In genomic region chr6:16706029-16706428, GRCh38 we compare ENCODE assay signal across 19 cellular contexts. TPM values are rescaled to one million over a fixed set of nuclear protein-coding genes. Genes with fewer than 3 reads are reported as not detected.
DNase-seq lines count a peak whose midpoint lies in the region; ATAC-seq, FAIRE-seq and TF ChIP-seq lines count a peak whose summit lies in the region.
"Had no signal": no experiment of that assay in that cellular context is flagged by ENCODE, and none has a peak within 500 bp of the region (broad histone marks: within the 10 kb centered on the region; RNA-seq: fewer than 3 reads in every experiment).

No MANE protein-coding gene starts in this region.

- POLR2A ChIA-PET in CD4-positive, alpha-beta memory T cell (lab: Charles Lee; ENCODE audit: partially characterized antibody), result no interaction called here
- POLR2A ChIA-PET in HEK293 (lab: Yijun Ruan, JAX) (no interaction called here), HepG2 (lab: Yijun Ruan, JAX) (no interaction called here)

- ATAC-seq in HepG2, result peak; percentile 74

- in situ Hi-C loops in mammary epithelial cell (cut with MboI; ENCODE audit: low sequenced_read_pairs in 2 of 2), result no loop called here
- in situ Hi-C loops in HepG2 (cut with HindIII; ENCODE audit: extremely low pct_ligation_motif_present, low pct_unique_long_range_greater_than_20kb), result no loop called here
- in situ Hi-C loops in HAP-1 (cut with MboI; ENCODE audit: low sequenced_read_pairs), result no loop called here

- no peak for FAIRE-seq in HepG2 (lab: Jason Lieb, UNC)
- FAIRE-seq: H1 had no signal

- no peak for TF ChIP-seq POLR2A in HepG2 (IDR thresholded peaks at IDR 0.05; ENCODE audit: insufficient read depth in 1 of 2, low read depth in 2 of 2, low read length in 2 of 2)

- peaks cover 3 to 6% of the 10 kb centered on the region in 2 donors for H3K36me3 Mint-ChIP-seq in CD4-positive, alpha-beta memory T cell

- H3K79me2 ChIP-seq in mammary epithelial cell (ENCODE audit: insufficient read depth, low read length), result peaks cover 7% of the 10 kb centered on the region
- peaks cover 66% of the 10 kb centered on the region for H3K79me2 ChIP-seq in HepG2 (ENCODE audit: insufficient read depth, low read length)

- peaks cover 43 to 79% (median 52%) of the 10 kb centered on the region in 4 donors for H3K4me1 Mint-ChIP-seq in CD4-positive, alpha-beta memory T cell

- H3K36me3 ChIP-seq in CD4-positive, alpha-beta memory T cell (ENCODE audit: insufficient read depth, low read length), result no peaks in the 10 kb centered on the region
- H3K36me3 ChIP-seq in HEK293 (ENCODE audit: control insufficient read depth in 2 of 2, insufficient read depth in 1 of 2, low read length in 2 of 2) (no peaks in the 10 kb centered on the region), mammary epithelial cell (ENCODE audit: insufficient read depth, low read length) (no peaks in the 10 kb centered on the region), HepG2 (replicated peaks in 1 of 2; ENCODE audit: control insufficient read depth in 1 of 2, insufficient read depth in 2 of 2, low read length in 2 of 2) (no peaks in the 10 kb centered on the region), HAP-1 (replicated peaks) (no peaks in the 10 kb centered on the region)
- H3K36me3 ChIP-seq: MG63, SJCRH30, upper lobe of right lung had no signal

- H3K27me3 Mint-ChIP-seq in CD4-positive, alpha-beta memory T cell, result no peaks in the 10 kb centered on the region

- BruUV-seq in mammary epithelial cell (replicated peaks; lab: Mats Ljungman, UMichigan) (no TSS peak), HepG2 (replicated peaks; lab: Mats Ljungman, UMichigan) (no TSS peak)

- WGBS in mammary epithelial cell (ENCODE audit: low coverage, missing lambda C conversion rate), result 64% methylated on average over 4 of the region's 4 CpGs
- 92% methylated on average over 4 of the region's 4 CpGs for WGBS in HepG2 (ENCODE audit: low lambda C conversion rate)

- H3K27me3 ChIP-seq in CD4-positive, alpha-beta memory T cell (ENCODE audit: insufficient read depth, low read length), result no peaks in the 10 kb centered on the region
- H3K27me3 ChIP-seq in mammary epithelial cell (ENCODE audit: insufficient read depth, low read length), result no peaks in the 10 kb centered on the region
- H3K27me3 ChIP-seq in HepG2 (ENCODE audit: control insufficient read depth in 1 of 2, insufficient read depth in 2 of 2, low read length in 2 of 2), result no peaks in the 10 kb centered on the region
- H3K27me3 ChIP-seq in HAP-1 (ENCODE audit: low read depth), result no peaks in the 10 kb centered on the region
- H3K27me3 ChIP-seq: MG63, SJCRH30, upper lobe of right lung had no signal

- no peak overlapping the region for H3K27ac ChIP-seq in CD4-positive, alpha-beta memory T cell (ENCODE audit: low read depth, low read length)
- H3K27ac ChIP-seq in HEK293 (ENCODE audit: extremely low read depth, low read depth, low read length) (no peak overlapping the region), mammary epithelial cell (ENCODE audit: insufficient read depth, low read depth, low read length) (peak overlapping the region; percentile 71), HepG2 (ENCODE audit: extremely low read length, insufficient read depth, low read length) (peak overlapping the region; percentile 1)
- H3K27ac ChIP-seq: parathyroid adenoma, SJCRH30, upper lobe of right lung had no signal

- peaks cover 55% of the 10 kb centered on the region for H3K4me1 ChIP-seq in CD4-positive, alpha-beta memory T cell (ENCODE audit: insufficient read depth, low read length)
- H3K4me1 ChIP-seq in HEK293 (ENCODE audit: control insufficient read depth, insufficient read depth, low read length) (peaks cover 11% of the 10 kb centered on the region), mammary epithelial cell (ENCODE audit: insufficient read depth, low read length) (peaks cover 48% of the 10 kb centered on the region), HepG2 (ENCODE audit: insufficient read depth, low read length) (peaks cover 41% of the 10 kb centered on the region), HAP-1 (no peaks in the 10 kb centered on the region)
- H3K4me1 ChIP-seq: Caco-2, SJCRH30 had no signal

- H4K20me1 ChIP-seq in mammary epithelial cell (ENCODE audit: insufficient read depth, low read length), result no peaks in the 10 kb centered on the region
- peaks cover 12% of the 10 kb centered on the region for H4K20me1 ChIP-seq in HepG2 (ENCODE audit: insufficient read depth, low read length)

- no peak for DNase-seq in CD4-positive, alpha-beta memory T cell
- DNase-seq in mammary epithelial cell (peak; percentile 83), HepG2 (ENCODE audit: low spot score) (no peak), MV-4-11 (lab: John Stamatoyannopoulos, UW) (no peak), COLO829 (ENCODE audit: low spot score) (no peak), GOT3 (lab: John Stamatoyannopoulos, UW) (no peak), HAP-1 (ENCODE audit: low spot score in 2 of 2) (no peak)
- DNase-seq: activated B cell treated with CpG ODN at 0.5 μM for 24 hours; Caco-2; endodermal cell; MG63; NCI-H146; NCI-H82; SJCRH30; stimulated activated CD4-positive, alpha-beta T cell treated with anti-CD3 and anti-CD28 coated beads, Interleukin-2, amount 100 ng/mL, for 24 hours had no signal

- peak overlapping the region; percentile 30 to 90 (median 78) for H3K27ac Mint-ChIP-seq in CD4-positive, alpha-beta memory T cell
- H3K27ac Mint-ChIP-seq: activated B cell treated with CpG ODN at 0.5 μM for 24 hours, endodermal cell had no signal

- TF ChIP-seq EP300 in HepG2 (IDR thresholded peaks at IDR 0.05; ENCODE audit: low read depth in 2 of 2, low read length in 2 of 2) (no peak), HepG2 (CRISPR knock-in tag; IDR thresholded peaks at IDR 0.05; ENCODE audit: borderline replicate concordance) (no peak)

- H3K4me3 Mint-ChIP-seq in CD4-positive, alpha-beta memory T cell, result peak overlapping the region in 7 of 8 donors; percentile 21 to 91 (median 55)
- H3K4me3 Mint-ChIP-seq: activated B cell treated with CpG ODN at 0.5 μM for 24 hours, endodermal cell had no signal

- no peak for TF ChIP-seq CTCF in HEK293 (tag by site-specific recombination; IDR thresholded peaks at IDR 0.05)
- no peak for TF ChIP-seq CTCF in mammary epithelial cell (conservative IDR thresholded peaks at IDR 0.05 in 1 of 2, IDR thresholded peaks at IDR 0.05 in 1 of 2; ENCODE audit: extremely low read depth in 1 of 2, insufficient read depth in 1 of 2, low read depth in 1 of 2, low read length in 2 of 2)
- TF ChIP-seq CTCF in HepG2 (CRISPR knock-in tag; IDR thresholded peaks at IDR 0.05), result no peak

- dilution Hi-C loops in mammary epithelial cell (cut with HindIII; ENCODE audit: low sequenced_read_pairs), result no loop called here

- H3K4me2 ChIP-seq in mammary epithelial cell (ENCODE audit: insufficient read depth, low read depth, low read length) (peak overlapping the region; percentile 45), HepG2 (ENCODE audit: low read depth, low read length) (no peak overlapping the region; the same call in 1 of the 2 replicates)

- H3K9ac ChIP-seq in mammary epithelial cell (ENCODE audit: insufficient read depth, low read length), result no peak overlapping the region
- H3K9ac ChIP-seq in HepG2 (ENCODE audit: insufficient read depth, low read depth, low read length), result no peak overlapping the region
- H3K9ac ChIP-seq: parathyroid adenoma had no signal

- no peak overlapping the region for H2AFZ ChIP-seq in mammary epithelial cell (ENCODE audit: low read depth, low read length)
- no peak overlapping the region for H2AFZ ChIP-seq in HepG2 (ENCODE audit: low read length)
- H2AFZ ChIP-seq: parathyroid adenoma had no signal

- TF ChIP-seq RAD21 in HepG2 (CRISPR knock-in tag; IDR thresholded peaks at IDR 0.05), result no peak

- CTCF ChIA-PET in CD4-positive, alpha-beta memory T cell (lab: Charles Lee; ENCODE audit: partially characterized antibody), result no interaction called here
- CTCF ChIA-PET in HEK293 (lab: Yijun Ruan, JAX) (interaction anchor here (0.6 kb wide), 1 partner anchor 80 kb away, joined by 3 read pairs; no protein-coding TSS in a partner anchor), mammary epithelial cell (lab: Charles Lee; ENCODE audit: low non-redundant PET) (interaction anchor here (0.5 kb wide), 1 partner anchor 192 kb away, joined by 3 read pairs; no protein-coding TSS in a partner anchor), HepG2 (lab: Yijun Ruan, JAX; ENCODE audit: low intra/inter-chr PET ratio, low total read pairs) (no interaction called here)

- no peaks in the 10 kb centered on the region for H3K9me3 ChIP-seq in CD4-positive, alpha-beta memory T cell (ENCODE audit: control insufficient read depth in 1 of 2, low read length in 2 of 2)
- H3K9me3 ChIP-seq in HEK293 (ENCODE audit: control insufficient read depth, insufficient read depth, low read depth, low read length) (no peaks in the 10 kb centered on the region), mammary epithelial cell (replicated peaks; ENCODE audit: insufficient read depth, low read length) (no peaks in the 10 kb centered on the region), HepG2 (ENCODE audit: low read length) (no peaks in the 10 kb centered on the region), HAP-1 (no peaks in the 10 kb centered on the region)
- H3K9me3 ChIP-seq: Caco-2, MG63, SJCRH30, upper lobe of right lung had no signal

- intact Hi-C loops in CD4-positive, alpha-beta memory T cell (cut with micrococcal nuclease), result no loop called here
- intact Hi-C loops in mammary epithelial cell (cut with micrococcal nuclease) (no loop called here), HepG2 (cut with micrococcal nuclease; ENCODE audit: unreplicated experiment) (no loop called here)

- H3K9me3 Mint-ChIP-seq in CD4-positive, alpha-beta memory T cell, result no peaks in the 10 kb centered on the region
- H3K9me3 Mint-ChIP-seq: activated B cell treated with CpG ODN at 0.5 μM for 24 hours had no signal

- no peak overlapping the region for H3K4me3 ChIP-seq in CD4-positive, alpha-beta memory T cell (ENCODE audit: low read length in 2 of 2)
- H3K4me3 ChIP-seq in HEK293 (ENCODE audit: low read depth, low read length) (no peak overlapping the region), mammary epithelial cell (replicated peaks in 1 of 3; ENCODE audit: insufficient read depth in 1 of 3, low read depth in 2 of 3, low read length in 3 of 3) (no peak overlapping the region), HepG2 (replicated peaks in 1 of 3; ENCODE audit: insufficient read depth in 1 of 3, low read depth in 2 of 3, low read length in 3 of 3) (no peak overlapping the region), HAP-1 (no peak overlapping the region)
- H3K4me3 ChIP-seq: MG63, SJCRH30, upper lobe of right lung had no signal

RNA-seq across cellular contexts. Expression of gene ATXN1, which starts 55.2 kb away (rescaled TPM):
- total RNA-seq in CD4-positive, alpha-beta memory T cell, result 10 to 100 TPM; 94.7 to 97.4 TPM
- 10 to 100 TPM; 10.5 to 19.1 TPM for polyA plus RNA-seq in CD4-positive, alpha-beta memory T cell
- 10 to 100 TPM; 18.5 to 34.3 TPM for total RNA-seq in mammary epithelial cell
- 7.1 TPM for polyA plus RNA-seq in mammary epithelial cell
- polyA minus RNA-seq in mammary epithelial cell, result 11.3 TPM
- total RNA-seq in HepG2 (2016; rRNA removed; fragmentation: Illumina TruSeq; extraction: Trizol), result 16.3 and 20.7 TPM in 2 replicates
- 21.4 and 22.2 TPM in 2 replicates for total RNA-seq in HepG2 (2016; cell fraction: cytosol; rRNA removed; fragmentation: Illumina TruSeq; extraction: Trizol; ENCODE audit: low read depth)
- 15.7 and 19.7 TPM in 2 replicates for total RNA-seq in HepG2 (2016; cell fraction: insoluble cytoplasmic fraction; rRNA removed; fragmentation: Illumina TruSeq; extraction: Trizol)
- 19.8 and 25.4 TPM in 2 replicates for total RNA-seq in HepG2 (2016; cell fraction: membrane; rRNA removed; fragmentation: Illumina TruSeq; extraction: Trizol)
- 49.6 and 54.8 TPM in 2 replicates for total RNA-seq in HepG2 (2016; cell fraction: nucleus; rRNA removed; fragmentation: Illumina TruSeq; extraction: Trizol)
- polyA plus RNA-seq in HepG2 (2011; rRNA removed), result 39.5 and 40.2 TPM in 2 replicates
- 18.2 and 19.6 TPM in 2 replicates for polyA plus RNA-seq in HepG2 (2011; cell fraction: cytosol; rRNA removed)
- 69.8 and 87.7 TPM in 2 replicates for polyA plus RNA-seq in HepG2 (2011; cell fraction: nucleus; rRNA removed)
- polyA plus RNA-seq in HepG2 (2012), result 20.4 and 28.6 TPM in 2 replicates
- polyA plus RNA-seq in HepG2 (2016; cell fraction: cytosol; fragmentation: Illumina TruSeq; extraction: Trizol; ENCODE audit: low read depth), result 2.6 and 3.3 TPM in 2 replicates
- 12.1 and 12.2 TPM in 2 replicates for polyA plus RNA-seq in HepG2 (2016; cell fraction: insoluble cytoplasmic fraction; fragmentation: Illumina TruSeq; extraction: Trizol; ENCODE audit: low read depth)
- polyA plus RNA-seq in HepG2 (2016; cell fraction: membrane; fragmentation: Illumina TruSeq; extraction: Trizol; ENCODE audit: low read depth), result 4.0 and 4.1 TPM in 2 replicates
- 18.8 TPM in 2 replicates for polyA plus RNA-seq in HepG2 (2016; cell fraction: nucleus; fragmentation: Illumina TruSeq; extraction: Trizol; ENCODE audit: insufficient read depth, low read depth)
- polyA minus RNA-seq in HepG2 (2011; rRNA and poly(A)+ RNA removed; ENCODE audit: low replicate concordance), result 13.4 and 120 TPM in 2 replicates
- polyA minus RNA-seq in HepG2 (2011; cell fraction: cytosol; rRNA and poly(A)+ RNA removed), result 36.1 and 49.7 TPM in 2 replicates
- 200 and 217 TPM in 2 replicates for polyA minus RNA-seq in HepG2 (2011; cell fraction: nucleus; rRNA and poly(A)+ RNA removed)

Comparison
In these comparisons a context has a peak if more than half of its experiments do, and no peak if none do; other contexts are left out.
1. H3K27ac ChIP-seq: peak in mammary epithelial cell (single experiment) and HepG2 (single experiment); none in CD4-positive, alpha-beta memory T cell (single experiment) and HEK293 (single experiment).
2. CTCF ChIA-PET loops: an anchor here in HEK293 (0.6 kb wide) and mammary epithelial cell (0.5 kb wide); none called in CD4-positive, alpha-beta memory T cell and HepG2.